10 cellular contexts compared by ENCODE assay signal in genomic region chr5:14449052-14449661, GRCh38.
DNase-seq lines count a peak whose midpoint lies in the region; ATAC-seq, FAIRE-seq and TF ChIP-seq lines count a peak whose summit lies in the region.
"Had no signal": no experiment of that assay in that cellular context is flagged by ENCODE, and none has a peak within 500 bp of the region (broad histone marks: within the 10 kb centered on the region; RNA-seq: fewer than 3 reads in every experiment).

No MANE protein-coding gene starts in this region.

- FAIRE-seq in HTR-8/SVneo (lab: Jason Lieb, UNC) = peak; percentile 76
- FAIRE-seq in GM12878 (lab: Jason Lieb, UNC) = no peak

- no peak overlapping the region for H2AFZ ChIP-seq in GM12878 (ENCODE audit: control insufficient read depth, low read depth, low read length)

- ATAC-seq in GM12878 = no peak
- no peak for ATAC-seq in GM18519 (IDR thresholded peaks at IDR 0.05; ENCODE audit: low FRiP score, unreplicated experiment)

- no peaks in the 10 kb centered on the region for H4K20me1 ChIP-seq in GM12878 (ENCODE audit: control insufficient read depth, insufficient read depth)

- H3K36me3 ChIP-seq in GM12878 (ENCODE audit: control insufficient read depth in 2 of 2, insufficient read depth in 2 of 2, low read length in 1 of 2) (peaks cover 7 to 10% of the 10 kb centered on the region in 2 experiments), kidney epithelial cell (ENCODE audit: control insufficient read depth, insufficient read depth, low read length) (no peaks in the 10 kb centered on the region), testis (ENCODE audit: low read depth, missing control alignments) (no peaks in the 10 kb centered on the region)

- H3K4me3 ChIP-seq in GM12878 (no peak overlapping the region), kidney epithelial cell (ENCODE audit: low read depth, low read length) (no peak overlapping the region), testis (no peak overlapping the region)

- H3K4me1 ChIP-seq in GM12878 (ENCODE audit: control insufficient read depth, insufficient read depth, low read length) (peaks cover 25% of the 10 kb centered on the region), testis (peaks cover 39% of the 10 kb centered on the region)

- 92% methylated on average over 16 of the region's 16 CpGs for WGBS in GM12878 (ENCODE audit: insufficient coverage, insufficient replicate concordance, low lambda C conversion rate, missing lambda C conversion rate)
- 57 to 61% methylated on average over 16 of the region's 16 CpGs for WGBS in testis, 2 donors

- TF ChIP-seq CTCF in GM12878 (IDR thresholded peaks at IDR 0.05 in 2 of 3, conservative IDR thresholded peaks at IDR 0.05 in 1 of 3; ENCODE audit: control insufficient read depth in 2 of 3, extremely low read depth in 1 of 3, insufficient read depth in 1 of 3, low read depth in 3 of 3, low read length in 3 of 3) (no peak), kidney epithelial cell (IDR thresholded peaks at IDR 0.05; ENCODE audit: insufficient read depth, low read length, poor library complexity, severe bottlenecking) (no peak), testis (IDR thresholded peaks at IDR 0.05) (no peak)

- H3K9me3 ChIP-seq in GM12878 (replicated peaks; ENCODE audit: control insufficient read depth, insufficient read depth, low read length) = no peaks in the 10 kb centered on the region
- H3K9me3 ChIP-seq in testis = no peaks in the 10 kb centered on the region

- peaks cover 2% of the 10 kb centered on the region; the same call in 1 of the 2 replicates for H3K79me2 ChIP-seq in GM12878 (ENCODE audit: control insufficient read depth, insufficient read depth, low read length)

- no peak for TF ChIP-seq EP300 in GM12878 (IDR thresholded peaks at IDR 0.05; ENCODE audit: borderline replicate concordance in 1 of 2, control insufficient read depth in 1 of 2, low read depth in 2 of 2, low read length in 2 of 2)

- BruUV-seq in GM12878 (replicated peaks; lab: Mats Ljungman, UMichigan) = no TSS peak

- no peak overlapping the region for H3K4me2 ChIP-seq in GM12878 (ENCODE audit: control insufficient read depth, insufficient read depth)
- H3K4me2 ChIP-seq: KMS-11 had no signal

- TF ChIP-seq POLR2A in GM12878 (IDR thresholded peaks at IDR 0.05; ENCODE audit: low read depth, low read length) (no peak), testis (IDR thresholded peaks at IDR 0.05) (no peak)

- RAD21 ChIA-PET in GM12878 (lab: Charles Lee; ENCODE audit: unreplicated experiment) = no interaction called here

- H3K27me3 ChIP-seq in GM12878 (replicated peaks in 1 of 2; ENCODE audit: control insufficient read depth in 2 of 2, insufficient read depth in 2 of 2, low read length in 1 of 2) (no peaks in the 10 kb centered on the region), kidney epithelial cell (ENCODE audit: control insufficient read depth, insufficient read depth, low read length) (no peaks in the 10 kb centered on the region), testis (no peaks in the 10 kb centered on the region)

- POLR2A ChIA-PET in GM12878 (lab: Charles Lee) = no interaction called here

- H3K9ac ChIP-seq in GM12878 (ENCODE audit: control insufficient read depth, insufficient read depth, low read length) = no peak overlapping the region
- H3K9ac ChIP-seq: KMS-11 had no signal

- DNase-seq in HTR-8/SVneo (ENCODE audit: insufficient read length, low spot score) (peak; percentile 80), GM12878 (ENCODE audit: low read depth, low spot score) (no peak), kidney epithelial cell (ENCODE audit: low read depth) (peak; percentile 85), testis (no peak), DMS153 treated with DMSO at 0.1 percent for 48 hours (lab: John Stamatoyannopoulos, UW; ENCODE audit: unreplicated experiment) (no peak), NCI-H82 treated with DMSO at 0.1 percent for 48 hours (lab: John Stamatoyannopoulos, UW; ENCODE audit: unreplicated experiment) (no peak), globus pallidus (ENCODE audit: low spot score) (no peak)
- DNase-seq: activated CD4-positive, alpha-beta T cell treated with anti-CD3 and anti-CD28 coated beads for 4 hours had no signal

- in situ Hi-C loops in GM12878 (cut with MboI) = no loop called here

- TF ChIP-seq RAD21 in GM12878 (IDR thresholded peaks at IDR 0.05; ENCODE audit: insufficient read depth, low read depth, low read length) = no peak

- SMC1A ChIA-PET in GM12878 (lab: Charles Lee; ENCODE audit: uncharacterized antibody, unreplicated experiment) = interaction anchor here (0.8 kb wide), 1 partner anchor 32 kb away, joined by 3 read pairs; no protein-coding TSS in a partner anchor

- CTCF ChIA-PET in GM12878 (lab: Yijun Ruan, JAX) = no interaction called here

- intact Hi-C loops in GM12878 (cut with micrococcal nuclease; ENCODE audit: unreplicated experiment) = no loop called here
- intact Hi-C loops in testis (cut with DNase I; ENCODE audit: low total_unique reads) = no loop called here

- peak overlapping the region; percentile 74 for H3K27ac ChIP-seq in GM12878 (ENCODE audit: control insufficient read depth, insufficient read depth)
- peak overlapping the region; percentile 13 to 60 for H3K27ac ChIP-seq in testis
- H3K27ac ChIP-seq: KMS-11 had no signal

TF ChIP-seq in GM12878, 131 proteins besides CTCF, POLR2A, EP300 and RAD21:
- TF ChIP-seq PAX5 (IDR thresholded peaks at IDR 0.05; ENCODE audit: borderline replicate concordance, low read depth, low read length) (no peak), SIN3A (IDR thresholded peaks at IDR 0.05; ENCODE audit: low read depth, low read length) (no peak), ZNF274 (IDR thresholded peaks at IDR 0.05; ENCODE audit: insufficient read depth, insufficient read length) (no peak), KDM1A (IDR thresholded peaks at IDR 0.05; ENCODE audit: borderline replicate concordance) (no peak), PML (IDR thresholded peaks at IDR 0.05; ENCODE audit: low read length) (no peak), BRCA1 (IDR thresholded peaks at IDR 0.05; ENCODE audit: low read depth, low read length) (no peak), POU2F2 (IDR thresholded peaks at IDR 0.05; ENCODE audit: borderline replicate concordance, low read depth, low read length) (no peak), KAT2A (conservative IDR thresholded peaks at IDR 0.05; ENCODE audit: control insufficient read depth, low read depth, low read length) (no peak)
TF ChIP-seq in GM12878: peak in this region for 0.

Comparison
In these comparisons a context has a peak if more than half of its experiments do, and no peak if none do; other contexts are left out.
1. DNase-seq: peak in HTR-8/SVneo (single experiment) and kidney epithelial cell (single experiment); none in GM12878 (single experiment), testis (single experiment), DMS153 treated with DMSO at 0.1 percent for 48 hours (single experiment), NCI-H82 treated with DMSO at 0.1 percent for 48 hours (single experiment) and globus pallidus (single experiment).